ENCODE assay signal across 14 cellular contexts in the genomic region with DNA sequence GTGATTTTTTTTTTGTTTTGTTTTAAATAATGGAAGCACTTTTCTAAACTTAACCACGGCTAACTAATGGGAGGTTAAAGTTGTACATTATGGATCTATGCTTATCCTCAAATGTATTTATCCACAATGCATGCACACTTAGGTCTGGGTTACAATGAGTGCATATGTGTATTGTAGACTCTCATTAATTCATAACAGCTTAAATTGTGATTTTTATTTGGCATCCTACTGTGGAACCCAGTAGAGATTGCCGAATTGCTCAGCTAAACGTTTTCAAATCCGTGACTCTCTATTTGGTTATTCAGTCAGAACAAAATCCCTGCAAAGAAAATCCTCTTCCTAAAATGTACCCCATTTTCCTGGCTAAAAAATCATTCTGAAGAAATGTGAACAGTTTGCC.
DNase-seq lines count a peak whose midpoint lies in the region; ATAC-seq and TF ChIP-seq lines count a peak whose summit lies in the region.
"Had no signal": no experiment of that assay in that cellular context is flagged by ENCODE, and none has a peak within 500 bp of the region (broad histone marks: within the 10 kb centered on the region; RNA-seq: fewer than 3 reads in every experiment).

No MANE protein-coding gene starts in this region.

- no peak overlapping the region for H3K27ac ChIP-seq in HEK293 (ENCODE audit: extremely low read depth, low read depth, low read length)
- H3K27ac ChIP-seq in Karpas-422 (ENCODE audit: low read length), result no peak overlapping the region
- H3K27ac ChIP-seq in RWPE1, result no peak overlapping the region
- H3K27ac ChIP-seq: BLaER1 treated with 17β-estradiol and CSF1 and Interleukin-3, amounts not matched to agents 10 nM and 100 nM; C4-2B had no signal

- H4K20me1 ChIP-seq in Karpas-422 (ENCODE audit: insufficient read depth, low read depth, low read length), result no peaks in the 10 kb centered on the region
- H4K20me1 ChIP-seq: BLaER1 treated with 17β-estradiol and CSF1 and Interleukin-3, amounts not matched to agents 10 nM and 100 nM had no signal

- H3K4me2 ChIP-seq in Karpas-422 (ENCODE audit: low read depth, low read length, poor library complexity, severe bottlenecking), result no peak overlapping the region
- H3K4me2 ChIP-seq: BLaER1 treated with 17β-estradiol and CSF1 and Interleukin-3, amounts not matched to agents 10 nM and 100 nM had no signal

- CTCF ChIA-PET in HEK293 (lab: Yijun Ruan, JAX), result interaction anchor here (0.6 to 1.2 kb wide), 3 partner anchors 14 to 223 kb away, joined by 3 to 4 read pairs (median 3); no protein-coding TSS in a partner anchor
- CTCF ChIA-PET in RWPE1 (lab: Yijun Ruan, JAX), result interaction anchor here (0.6 kb wide), 1 partner anchor 226 kb away, joined by 3 read pairs; no protein-coding TSS in a partner anchor

- no peaks in the 10 kb centered on the region for H3K79me2 ChIP-seq in Karpas-422 (ENCODE audit: low read length)

- H3K4me1 ChIP-seq in HEK293 (ENCODE audit: control insufficient read depth, insufficient read depth, low read length) (peaks cover 25% of the 10 kb centered on the region), Karpas-422 (ENCODE audit: low read length) (peaks cover 34% of the 10 kb centered on the region)
- H3K4me1 ChIP-seq: Caco-2 had no signal

- ATAC-seq in HG03520 (IDR thresholded peaks at IDR 0.05; ENCODE audit: unreplicated experiment), result no peak
- ATAC-seq: CD8-positive, alpha-beta T cell had no signal

- H3K9me3 ChIP-seq in HEK293 (ENCODE audit: control insufficient read depth, insufficient read depth, low read depth, low read length) (no peaks in the 10 kb centered on the region), Karpas-422 (ENCODE audit: low read length) (0 out of 2 replicates have a peak, but pooled peaks cover 3% of the 10 kb centered on the region)
- H3K9me3 ChIP-seq: BLaER1 treated with 17β-estradiol and CSF1 and Interleukin-3, amounts not matched to agents 10 nM and 100 nM had no signal

- H3K9ac ChIP-seq in Karpas-422 (ENCODE audit: low read length), result no peak overlapping the region
- H3K9ac ChIP-seq: BLaER1 treated with 17β-estradiol and CSF1 and Interleukin-3, amounts not matched to agents 10 nM and 100 nM had no signal

- H2AFZ ChIP-seq in Karpas-422 (ENCODE audit: low read length), result peak overlapping the region; percentile 41

- no peak for TF ChIP-seq CTCF in HEK293 (tag by site-specific recombination; IDR thresholded peaks at IDR 0.05)
- no peak for TF ChIP-seq CTCF in RWPE1 (conservative IDR thresholded peaks at IDR 0.05; ENCODE audit: low read depth)

- no peaks in the 10 kb centered on the region for H3K27me3 ChIP-seq in Karpas-422 (ENCODE audit: low read length)
- H3K27me3 ChIP-seq: BLaER1 treated with 17β-estradiol and CSF1 and Interleukin-3, amounts not matched to agents 10 nM and 100 nM had no signal

- H3K4me3 ChIP-seq in HEK293 (ENCODE audit: low read depth, low read length) (no peak overlapping the region), Karpas-422 (ENCODE audit: low read length) (no peak overlapping the region)
- H3K4me3 ChIP-seq: BLaER1 treated with 17β-estradiol and CSF1 and Interleukin-3, amounts not matched to agents 10 nM and 100 nM had no signal

- POLR2A ChIA-PET in HEK293 (lab: Yijun Ruan, JAX) (no interaction called here), RWPE1 (lab: Yijun Ruan, JAX; ENCODE audit: low non-redundant PET) (no interaction called here)

- H3K36me3 ChIP-seq in HEK293 (ENCODE audit: control insufficient read depth in 2 of 2, insufficient read depth in 1 of 2, low read length in 2 of 2) (no peaks in the 10 kb centered on the region), Karpas-422 (ENCODE audit: insufficient read depth, low read length) (no peaks in the 10 kb centered on the region)
- H3K36me3 ChIP-seq: BLaER1 treated with 17β-estradiol and CSF1 and Interleukin-3, amounts not matched to agents 10 nM and 100 nM had no signal

- H3K9me2 ChIP-seq in Karpas-422 (replicated peaks; ENCODE audit: insufficient read depth, low read length), result no peaks in the 10 kb centered on the region

- DNase-seq in Karpas-422 (no peak), RWPE1 (ENCODE audit: low spot score) (no peak)
- DNase-seq in activated CD4-positive, alpha-beta T cell treated with anti-CD3 and anti-CD28 coated beads, Interleukin-2, amount 50 U/mL, for 4 hours, result no peak
- DNase-seq: 8988T; AML-193; Caco-2; Calu3; CD4-positive, alpha-beta T cell; CD8-positive, alpha-beta T cell; GF-D8 had no signal

TF ChIP-seq in HEK293, 187 proteins besides CTCF, POLR2A, EP300 and RAD21:
- TF ChIP-seq ZIC2 (tag by site-specific recombination; IDR thresholded peaks at IDR 0.05) (peak; percentile 16; the same call in 1 of the 2 replicates), ZNF585B (tag by site-specific recombination; IDR thresholded peaks at IDR 0.05) (no peak), ZNF184 (tag by site-specific recombination; IDR thresholded peaks at IDR 0.05) (no peak), ZNF221 (tag by site-specific recombination; IDR thresholded peaks at IDR 0.05; ENCODE audit: borderline replicate concordance) (no peak), FEZF1 (tag by site-specific recombination; IDR thresholded peaks at IDR 0.05) (no peak), ZNF423 (tag by site-specific recombination; IDR thresholded peaks at IDR 0.05) (0 out of 2 replicates have a peak, but pooled peaks have one; percentile 28), TCF7L2 (IDR thresholded peaks at IDR 0.05; ENCODE audit: borderline replicate concordance, low read depth, low read length) (no peak), ZNF707 (tag by site-specific recombination; IDR thresholded peaks at IDR 0.05) (no peak), ZBTB17 (tag by site-specific recombination; IDR thresholded peaks at IDR 0.05) (peak; percentile 76), ZEB2 (tag by site-specific recombination; IDR thresholded peaks at IDR 0.05) (no peak), ZNF132 (tag by site-specific recombination; IDR thresholded peaks at IDR 0.05; ENCODE audit: borderline replicate concordance) (no peak), BCL11A (tag by site-specific recombination; IDR thresholded peaks at IDR 0.05; ENCODE audit: low read depth) (no peak), SCRT2 (tag by site-specific recombination; IDR thresholded peaks at IDR 0.05) (no peak), ZNF23 (tag by site-specific recombination; IDR thresholded peaks at IDR 0.05; ENCODE audit: borderline replicate concordance) (no peak)
- TF ChIP-seq, protein P1, sequence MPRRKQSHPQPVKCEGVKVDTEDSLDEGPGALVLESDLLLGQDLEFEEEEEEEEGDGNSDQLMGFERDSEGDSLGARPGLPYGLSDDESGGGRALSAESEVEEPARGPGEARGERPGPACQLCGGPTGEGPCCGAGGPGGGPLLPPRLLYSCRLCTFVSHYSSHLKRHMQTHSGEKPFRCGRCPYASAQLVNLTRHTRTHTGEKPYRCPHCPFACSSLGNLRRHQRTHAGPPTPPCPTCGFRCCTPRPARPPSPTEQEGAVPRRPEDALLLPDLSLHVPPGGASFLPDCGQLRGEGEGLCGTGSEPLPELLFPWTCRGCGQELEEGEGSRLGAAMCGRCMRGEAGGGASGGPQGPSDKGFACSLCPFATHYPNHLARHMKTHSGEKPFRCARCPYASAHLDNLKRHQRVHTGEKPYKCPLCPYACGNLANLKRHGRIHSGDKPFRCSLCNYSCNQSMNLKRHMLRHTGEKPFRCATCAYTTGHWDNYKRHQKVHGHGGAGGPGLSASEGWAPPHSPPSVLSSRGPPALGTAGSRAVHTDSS (tag by site-specific recombination; IDR thresholded peaks at IDR 0.05), result no peak
- TF ChIP-seq, protein P2, sequence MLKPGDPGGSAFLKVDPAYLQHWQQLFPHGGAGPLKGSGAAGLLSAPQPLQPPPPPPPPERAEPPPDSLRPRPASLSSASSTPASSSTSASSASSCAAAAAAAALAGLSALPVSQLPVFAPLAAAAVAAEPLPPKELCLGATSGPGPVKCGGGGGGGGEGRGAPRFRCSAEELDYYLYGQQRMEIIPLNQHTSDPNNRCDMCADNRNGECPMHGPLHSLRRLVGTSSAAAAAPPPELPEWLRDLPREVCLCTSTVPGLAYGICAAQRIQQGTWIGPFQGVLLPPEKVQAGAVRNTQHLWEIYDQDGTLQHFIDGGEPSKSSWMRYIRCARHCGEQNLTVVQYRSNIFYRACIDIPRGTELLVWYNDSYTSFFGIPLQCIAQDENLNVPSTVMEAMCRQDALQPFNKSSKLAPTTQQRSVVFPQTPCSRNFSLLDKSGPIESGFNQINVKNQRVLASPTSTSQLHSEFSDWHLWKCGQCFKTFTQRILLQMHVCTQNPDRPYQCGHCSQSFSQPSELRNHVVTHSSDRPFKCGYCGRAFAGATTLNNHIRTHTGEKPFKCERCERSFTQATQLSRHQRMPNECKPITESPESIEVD (tag by site-specific recombination; IDR thresholded peaks at IDR 0.05), result peak; percentile 54; the same call in 1 of the 2 replicates
